In genomic region chr12:122150127-122150681, GRCh38 we compare ENCODE assay signal across 24 cellular contexts. TPM values are rescaled to one million over a fixed set of nuclear protein-coding genes. Genes with fewer than 3 reads are reported as not detected.
DNase-seq lines count a peak whose midpoint lies in the region; ATAC-seq, FAIRE-seq and TF ChIP-seq lines count a peak whose summit lies in the region.
"Had no signal": no experiment of that assay in that cellular context is flagged by ENCODE, and none has a peak within 500 bp of the region (broad histone marks: within the 10 kb centered on the region; RNA-seq: fewer than 3 reads in every experiment).

No MANE protein-coding gene starts in this region.

- H3K4me2 ChIP-seq in K562 (ENCODE audit: insufficient read depth, low read length) = no peak overlapping the region

- POLR2A ChIA-PET in K562 (lab: Yijun Ruan, JAX) = no interaction called here

- no peak for TF ChIP-seq POLR2A in K562 (conservative IDR thresholded peaks at IDR 0.05)

- no peak overlapping the region for H3K4me3 ChIP-seq in K562
- H3K4me3 ChIP-seq: GM12878 had no signal

- CTCF ChIA-PET in K562 (lab: Yijun Ruan, JAX; ENCODE audit: low intra/inter-chr PET ratio) (no interaction called here), Calu3 (lab: Charles Lee) (interaction anchor here (0.6 to 1.3 kb wide), 3 partner anchors 19 to 191 kb away, joined by 4 to 9 read pairs (median 6); no protein-coding TSS in a partner anchor)

- in situ Hi-C loops in GM13977 (cut with MboI; ENCODE audit: low pct_unique_long_range_greater_than_20kb, low sequenced_read_pairs, unreplicated experiment) (no loop called here), K562 (cut with MboI) (no loop called here)

- H3K4me1 Mint-ChIP-seq in progenitor cell of endocrine pancreas (ENCODE audit: low read depth) (no peaks in the 10 kb centered on the region), Calu3 (ENCODE audit: low read depth, unreplicated experiment) (no peaks in the 10 kb centered on the region)

- H2AFZ ChIP-seq in K562 (ENCODE audit: low read depth, low read length) = no peak overlapping the region

- TF ChIP-seq CTCF in GM13977 (IDR thresholded peaks at IDR 0.05; ENCODE audit: extremely low read depth, insufficient read depth, missing control alignments) (no peak), K562 (IDR thresholded peaks at IDR 0.05 in 2 of 3, conservative IDR thresholded peaks at IDR 0.05 in 1 of 3; ENCODE audit: insufficient read depth in 2 of 3, low read depth in 1 of 3, low read length in 3 of 3) (no peak), progenitor cell of endocrine pancreas (IDR thresholded peaks at IDR 0.05; ENCODE audit: unreplicated experiment) (no peak), Calu3 (IDR thresholded peaks at IDR 0.05; ENCODE audit: unreplicated experiment) (no peak)

- H3K27me3 ChIP-seq in K562 (ENCODE audit: control insufficient read depth in 2 of 2, insufficient read depth in 2 of 2, low read length in 2 of 2) = peaks cover 2 to 14% of the 10 kb centered on the region in 2 experiments; a peak in 2 of 5 replicates

- H3K9me1 ChIP-seq in K562 (ENCODE audit: control insufficient read depth, insufficient read depth, low read length) = peaks cover 9% of the 10 kb centered on the region

- H3K27me3 Mint-ChIP-seq in progenitor cell of endocrine pancreas (peaks cover 11% of the 10 kb centered on the region), Calu3 (ENCODE audit: unreplicated experiment) (peaks cover 16% of the 10 kb centered on the region)
- H3K27me3 Mint-ChIP-seq: CD4-positive, CD25-positive, alpha-beta regulatory T cell had no signal

- no peak for TF ChIP-seq RAD21 in K562 (CRISPR knock-in tag; conservative IDR thresholded peaks at IDR 0.05 in 1 of 2, IDR thresholded peaks at IDR 0.05 in 1 of 2)

- BruUV-seq in K562 (replicated peaks; lab: Mats Ljungman, UMichigan) (no TSS peak), Calu3 (replicated peaks; lab: Mats Ljungman, UMichigan) (no TSS peak)

- H3K9ac ChIP-seq in K562 (ENCODE audit: insufficient read depth in 1 of 2, low read depth in 2 of 2, low read length in 2 of 2) = no peak overlapping the region

- no peaks in the 10 kb centered on the region for H3K79me2 ChIP-seq in K562 (ENCODE audit: control insufficient read depth, insufficient read depth, low read length)

- H3K27ac Mint-ChIP-seq in progenitor cell of endocrine pancreas (peak overlapping the region; percentile 27), Calu3 (ENCODE audit: unreplicated experiment) (no peak overlapping the region)
- H3K27ac Mint-ChIP-seq: CD4-positive, CD25-positive, alpha-beta regulatory T cell; CD8-positive, alpha-beta T cell had no signal

- peaks cover 0 to 9% of the 10 kb centered on the region in 2 experiments; a peak in 4 of 5 replicates for H3K4me1 ChIP-seq in K562 (replicated peaks in 1 of 2; ENCODE audit: control insufficient read depth in 2 of 2, insufficient read depth in 2 of 2, low read length in 2 of 2)
- H3K4me1 ChIP-seq: Caco-2 had no signal

- TF ChIP-seq EP300 in K562 (IDR thresholded peaks at IDR 0.05; ENCODE audit: low read length) = no peak

- H3K36me3 Mint-ChIP-seq in progenitor cell of endocrine pancreas (ENCODE audit: insufficient read depth) (no peaks in the 10 kb centered on the region), Calu3 (ENCODE audit: insufficient read depth, unreplicated experiment) (no peaks in the 10 kb centered on the region)
- H3K36me3 Mint-ChIP-seq: CD4-positive, CD25-positive, alpha-beta regulatory T cell had no signal

- intact Hi-C loops in K562 (cut with micrococcal nuclease) (no loop called here), Calu3 (cut with micrococcal nuclease; ENCODE audit: unreplicated experiment) (no loop called here)

- H3K27ac ChIP-seq in K562 (ENCODE audit: extremely low read depth, low read depth, low read length) = no peak overlapping the region
- H3K27ac ChIP-seq: C4-2B had no signal

- H3K9me3 ChIP-seq in K562 (replicated peaks; ENCODE audit: control insufficient read depth, insufficient read depth, low read depth, low read length) = no peaks in the 10 kb centered on the region
- H3K9me3 ChIP-seq: Caco-2 had no signal

- no peaks in the 10 kb centered on the region for H3K9me3 Mint-ChIP-seq in progenitor cell of endocrine pancreas (ENCODE audit: low read depth)
- no peaks in the 10 kb centered on the region for H3K9me3 Mint-ChIP-seq in Calu3 (ENCODE audit: low read depth, unreplicated experiment)
- H3K9me3 Mint-ChIP-seq: CD4-positive, CD25-positive, alpha-beta regulatory T cell; CD8-positive, alpha-beta T cell had no signal

- DNase-seq in GM13977 (ENCODE audit: low spot score) = peak; percentile 10
- peak; percentile 46 for DNase-seq in NCI-H82 (lab: John Stamatoyannopoulos, UW)
- no peak for DNase-seq in K562 (ENCODE audit: extremely low read depth in 1 of 4, low spot score in 3 of 4)
- DNase-seq in progenitor cell of endocrine pancreas (ENCODE audit: low spot score, unreplicated experiment) = no peak
- DNase-seq in Calu3 = no peak
- no peak for DNase-seq in C1 segment of cervical spinal cord (lab: John Stamatoyannopoulos, UW)
- DNase-seq: Caco-2; CD4-positive, CD25-positive, alpha-beta regulatory T cell; CD8-positive, alpha-beta T cell; DMS 273 treated with DMSO at 0.1 percent for 48 hours; DMS79 treated with DMSO at 0.1 percent for 48 hours; GOT3; HCEC 1CT had no signal

- peaks cover 25% of the 10 kb centered on the region; the same call in 1 of the 2 replicates for H4K20me1 ChIP-seq in K562 (replicated peaks; ENCODE audit: control insufficient read depth, insufficient read depth, low read length)

- no peak for ATAC-seq in K562
- no peak for ATAC-seq in GM21619 (IDR thresholded peaks at IDR 0.05; ENCODE audit: unreplicated experiment)
- ATAC-seq: CD8-positive, alpha-beta T cell; GM12878 had no signal

- H3K4me3 Mint-ChIP-seq in progenitor cell of endocrine pancreas (ENCODE audit: low read depth) (no peak overlapping the region), Calu3 (ENCODE audit: low read depth, unreplicated experiment) (no peak overlapping the region)
- H3K4me3 Mint-ChIP-seq: CD4-positive, CD25-positive, alpha-beta regulatory T cell; CD8-positive, alpha-beta T cell had no signal

- WGBS in K562 (ENCODE audit: insufficient coverage, low coverage, missing lambda C conversion rate) = 14% methylated on average over 8 of the region's 8 CpGs

- FAIRE-seq in K562 (lab: Jason Lieb, UNC) = peak; percentile 15
- FAIRE-seq: D721Med, G401.6, GM12878, GM18507, H54 had no signal

- H3K36me3 ChIP-seq in K562 (ENCODE audit: control insufficient read depth, insufficient read depth, low read length) = no peaks in the 10 kb centered on the region

RNA-seq across cellular contexts. Expression of gene IL31, which starts 23.8 kb away (rescaled TPM):
- not detected in 2 replicates for total RNA-seq in K562 (2011; cell fraction: chromatin; rRNA removed; ENCODE audit: low replicate concordance)
- total RNA-seq in K562 (2011; cell fraction: nucleolus; rRNA removed) = not detected in 2 replicates
- not detected in 2 replicates for total RNA-seq in K562 (2011; cell fraction: nucleoplasm; rRNA removed)
- not detected in 2 replicates for total RNA-seq in K562 (2014; rRNA removed)
- not detected in 2 replicates for total RNA-seq in K562 (2014; rRNA removed; fragmentation: Illumina TruSeq; extraction: Trizol)
- total RNA-seq in K562 (2015; rRNA removed; fragmentation: Illumina TruSeq; extraction: Trizol) = not detected in 2 replicates
- total RNA-seq in K562 (2021) = not detected in 2 replicates
- not detected in 2 replicates for polyA plus RNA-seq in K562 (2011; rRNA removed)
- polyA plus RNA-seq in K562 (2011; cell fraction: cytosol; rRNA removed) = not detected in 2 replicates
- not detected in 2 replicates for polyA plus RNA-seq in K562 (2011; cell fraction: nucleus; rRNA removed)
- polyA plus RNA-seq in K562 (2012) = not detected in 2 replicates
- polyA plus RNA-seq in K562 (2014; fragmentation: Illumina TruSeq; extraction: Trizol) = not detected in 2 replicates
- polyA plus RNA-seq in K562 (2014; fragmentation: Nextera tagmentation; extraction: Ambion mirVana) = not detected
- not detected in 2 replicates for polyA plus RNA-seq in K562 (2014; rRNA removed)
- polyA minus RNA-seq in K562 (2011; rRNA and poly(A)+ RNA removed) = not detected in 2 replicates
- polyA minus RNA-seq in K562 (2011; cell fraction: cytosol; rRNA and poly(A)+ RNA removed) = not detected in 2 replicates
- polyA minus RNA-seq in K562 (2011; cell fraction: nucleus; rRNA and poly(A)+ RNA removed) = not detected in 2 replicates
- total RNA-seq in progenitor cell of endocrine pancreas = not detected in 2 replicates
- not detected in 2 replicates for total RNA-seq in Calu3 (2022)
- total RNA-seq: A172; A673; Caco-2; CD4-positive, CD25-positive, alpha-beta regulatory T cell; CD8-positive, alpha-beta T cell; Daoy; GM12878 had no signal
- polyA plus RNA-seq: BJ; CD4-positive, CD25-positive, alpha-beta regulatory T cell; GM12878 had no signal

RNA-seq across cellular contexts. Expression of gene LRRC43, which starts 32.7 kb away (rescaled TPM):
- total RNA-seq in K562 (2011; cell fraction: chromatin; rRNA removed; ENCODE audit: low replicate concordance) = not detected in 2 replicates
- not detected in 2 replicates for total RNA-seq in K562 (2011; cell fraction: nucleolus; rRNA removed)
- 0.81 TPM in 1 of 2 replicates, not detected in the other for total RNA-seq in K562 (2011; cell fraction: nucleoplasm; rRNA removed)
- total RNA-seq in K562 (2014; rRNA removed) (0.12 TPM in 1 of 2 replicates, not detected in the other), K562 (2014; rRNA removed; fragmentation: Illumina TruSeq; extraction: Trizol) (not detected in 2 replicates), K562 (2015; rRNA removed; fragmentation: Illumina TruSeq; extraction: Trizol) (not detected in 2 replicates), K562 (2021) (not detected in 2 replicates), progenitor cell of endocrine pancreas (5.4 and 5.5 TPM in 2 replicates), Calu3 (2022) (not detected in 2 replicates)
- polyA plus RNA-seq in K562 (2011; rRNA removed) (0.16 TPM in 1 of 2 replicates, not detected in the other), K562 (2014; fragmentation: Illumina TruSeq; extraction: Trizol) (not detected in 2 replicates), K562 (2014; fragmentation: Nextera tagmentation; extraction: Ambion mirVana) (not detected), K562 (2014; rRNA removed) (0.19 and 0.84 TPM in 2 replicates)
- polyA plus RNA-seq in K562 (2011; cell fraction: cytosol; rRNA removed) = 0.03 TPM in 1 of 2 replicates, not detected in the other
- not detected in 2 replicates for polyA plus RNA-seq in K562 (2011; cell fraction: nucleus; rRNA removed)
- 0.07 and 0.14 TPM in 2 replicates for polyA plus RNA-seq in K562 (2012)
- 0.11 and 0.12 TPM in 2 replicates for polyA minus RNA-seq in K562 (2011; rRNA and poly(A)+ RNA removed)
- polyA minus RNA-seq in K562 (2011; cell fraction: cytosol; rRNA and poly(A)+ RNA removed) = not detected in 2 replicates
- polyA minus RNA-seq in K562 (2011; cell fraction: nucleus; rRNA and poly(A)+ RNA removed) = not detected in 2 replicates
- total RNA-seq: A172; A673; CD4-positive, CD25-positive, alpha-beta regulatory T cell had no signal
- polyA plus RNA-seq: CD4-positive, CD25-positive, alpha-beta regulatory T cell; GM12878 had no signal

RNA-seq across cellular contexts. Expression of gene B3GNT4, which starts 53.3 kb away (rescaled TPM):
- 9.0 and 16.1 TPM in 2 replicates for total RNA-seq in K562 (2011; cell fraction: chromatin; rRNA removed; ENCODE audit: low replicate concordance)
- total RNA-seq in K562 (2011; cell fraction: nucleolus; rRNA removed) = 11.4 and 12.8 TPM in 2 replicates
- total RNA-seq in K562 (2011; cell fraction: nucleoplasm; rRNA removed) = 8.7 and 12.1 TPM in 2 replicates
- total RNA-seq in K562 (2014; rRNA removed) = 1.1 TPM in 2 replicates
- 0.61 and 1.3 TPM in 2 replicates for total RNA-seq in K562 (2014; rRNA removed; fragmentation: Illumina TruSeq; extraction: Trizol)
- total RNA-seq in K562 (2015; rRNA removed; fragmentation: Illumina TruSeq; extraction: Trizol) = 0.54 and 1.1 TPM in 2 replicates
- total RNA-seq in K562 (2021) = 1.6 and 2.2 TPM in 2 replicates
- polyA plus RNA-seq in K562 (2011; rRNA removed) = 1.6 and 4.1 TPM in 2 replicates
- polyA plus RNA-seq in K562 (2011; cell fraction: cytosol; rRNA removed) = 2.5 and 3.2 TPM in 2 replicates
- 6.6 and 6.8 TPM in 2 replicates for polyA plus RNA-seq in K562 (2011; cell fraction: nucleus; rRNA removed)
- 1.4 and 1.7 TPM in 2 replicates for polyA plus RNA-seq in K562 (2012)
- polyA plus RNA-seq in K562 (2014; fragmentation: Illumina TruSeq; extraction: Trizol) = 1.9 and 3.2 TPM in 2 replicates
- under 1 TPM; 0.17 to 0.34 TPM for polyA plus RNA-seq in K562 (2014; fragmentation: Nextera tagmentation; extraction: Ambion mirVana)
- polyA plus RNA-seq in K562 (2014; rRNA removed) = 1.5 and 1.6 TPM in 2 replicates
- polyA minus RNA-seq in K562 (2011; rRNA and poly(A)+ RNA removed) = 3.7 TPM in 2 replicates
- 1.1 and 3.1 TPM in 2 replicates for polyA minus RNA-seq in K562 (2011; cell fraction: cytosol; rRNA and poly(A)+ RNA removed)
- 4.8 and 6.3 TPM in 2 replicates for polyA minus RNA-seq in K562 (2011; cell fraction: nucleus; rRNA and poly(A)+ RNA removed)
- 0.27 and 0.91 TPM in 2 replicates for total RNA-seq in progenitor cell of endocrine pancreas
- 0.47 and 1.1 TPM in 2 replicates for total RNA-seq in Calu3 (2022)
- total RNA-seq: CD4-positive, CD25-positive, alpha-beta regulatory T cell; CD8-positive, alpha-beta T cell; Daoy; GM12878 had no signal

Comparison
In these comparisons a context has a peak if more than half of its experiments do, and no peak if none do; other contexts are left out.
1. DNase-seq: peak in GM13977 (single experiment) and NCI-H82 (single experiment); none in K562 (0 of 4), progenitor cell of endocrine pancreas (single experiment), Calu3 (single experiment) and C1 segment of cervical spinal cord (0 of 14).